In the genomic region with DNA sequence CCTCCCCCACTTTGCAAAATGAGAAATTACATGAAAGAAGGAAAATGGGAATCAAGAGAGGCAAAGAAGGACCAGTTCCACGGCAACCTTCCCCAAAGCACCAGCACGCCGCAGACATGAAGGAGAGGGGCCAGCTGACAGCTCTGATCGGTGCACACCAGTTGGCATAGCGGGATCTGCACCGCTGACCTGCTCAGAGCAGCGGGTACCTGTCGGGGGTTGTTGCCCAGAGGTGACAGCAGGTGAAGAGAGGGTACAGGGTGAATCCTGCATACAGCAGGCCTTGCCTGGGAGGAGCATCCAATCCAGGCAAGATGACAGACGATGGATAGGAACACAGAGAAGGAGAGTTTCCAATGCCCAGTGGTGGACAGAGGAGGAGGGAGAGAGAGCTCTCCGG, we compare ENCODE assay signal across 10 cellular contexts. TPM values are rescaled to one million over a fixed set of nuclear protein-coding genes. Genes with fewer than 3 reads are reported as not detected.
DNase-seq lines count a peak whose midpoint lies in the region; ATAC-seq and TF ChIP-seq lines count a peak whose summit lies in the region.
"Had no signal": no experiment of that assay in that cellular context is flagged by ENCODE, and none has a peak within 500 bp of the region (broad histone marks: within the 10 kb centered on the region; RNA-seq: fewer than 3 reads in every experiment).

No MANE protein-coding gene starts in this region.

- no peak for DNase-seq in T-helper 1 cell
- DNase-seq in ascending aorta (ENCODE audit: low spot score in 2 of 2) = no peak
- no peak for DNase-seq in thoracic aorta (ENCODE audit: low spot score)
- DNase-seq in AG20443 (ENCODE audit: low spot score) = no peak
- no peak for DNase-seq in NCI-H2029 treated with DMSO at 0.1 percent for 48 hours (lab: John Stamatoyannopoulos, UW)
- DNase-seq: activated CD4-positive, alpha-beta T cell treated with anti-CD3 and anti-CD28 coated beads, Interleukin-2, amount 50 U/mL, for 4 hours; NCI-H1092 treated with DMSO at 0.1 percent for 48 hours had no signal

- intact Hi-C loops in ascending aorta (cut with DNase I) = no loop called here

- H3K27me3 ChIP-seq in ascending aorta (no peaks in the 10 kb centered on the region), muscle layer of colon (ENCODE audit: control insufficient read depth in 1 of 2, insufficient read depth in 2 of 2, low read length in 2 of 2) (no peaks in the 10 kb centered on the region), thoracic aorta (replicated peaks; ENCODE audit: insufficient read depth) (no peaks in the 10 kb centered on the region)

- peaks cover 19 to 51% of the 10 kb centered on the region in 2 donors for H3K4me1 ChIP-seq in ascending aorta
- peaks cover 71% of the 10 kb centered on the region for H3K4me1 ChIP-seq in muscle layer of colon (ENCODE audit: insufficient read depth, low read length)
- H3K4me1 ChIP-seq in thoracic aorta (ENCODE audit: control insufficient read depth in 1 of 2, low read depth in 2 of 2) = peaks cover 53 to 93% of the 10 kb centered on the region in 2 donors

- H3K9me3 ChIP-seq in ascending aorta (no peaks in the 10 kb centered on the region), muscle layer of colon (ENCODE audit: low read length) (no peaks in the 10 kb centered on the region), thoracic aorta (no peaks in the 10 kb centered on the region)

- peak overlapping the region; percentile 82 to 97 for H3K27ac ChIP-seq in ascending aorta
- H3K27ac ChIP-seq in muscle layer of colon (ENCODE audit: low read depth, low read length) = peak overlapping the region; percentile 50
- H3K27ac ChIP-seq in thoracic aorta = peak overlapping the region; percentile 63 to 91

- no peaks in the 10 kb centered on the region for H3K9me3 Mint-ChIP-seq in T-helper 1 cell treated with Interleukin-12 subunit alpha and Interleukin-12 subunit beta and Interleukin-4 antibody, amounts not matched to agents 30 μg/mL and 1 μg/mL, for 36 hours

- peak overlapping the region; percentile 73 for H3K27ac Mint-ChIP-seq in T-helper 1 cell treated with Interleukin-12 subunit alpha and Interleukin-12 subunit beta and Interleukin-4 antibody, amounts not matched to agents 30 μg/mL and 1 μg/mL, for 36 hours

- H3K36me3 Mint-ChIP-seq in T-helper 1 cell treated with Interleukin-12 subunit alpha and Interleukin-12 subunit beta and Interleukin-4 antibody, amounts not matched to agents 30 μg/mL and 1 μg/mL, for 36 hours (ENCODE audit: low read depth) = no peaks in the 10 kb centered on the region

- TF ChIP-seq CTCF in ascending aorta (IDR thresholded peaks at IDR 0.05) (no peak), thoracic aorta (IDR thresholded peaks at IDR 0.05) (no peak)

- H3K4me3 ChIP-seq in ascending aorta = no peak overlapping the region
- H3K4me3 ChIP-seq in muscle layer of colon (ENCODE audit: low read depth in 1 of 2, low read length in 2 of 2) = no peak overlapping the region
- no peak overlapping the region for H3K4me3 ChIP-seq in thoracic aorta

- peaks cover 25% of the 10 kb centered on the region for H3K27me3 Mint-ChIP-seq in T-helper 1 cell treated with Interleukin-12 subunit alpha and Interleukin-12 subunit beta and Interleukin-4 antibody, amounts not matched to agents 30 μg/mL and 1 μg/mL, for 36 hours (ENCODE audit: low read depth)

- peaks cover 0 to 5% of the 10 kb centered on the region in 2 donors for H3K36me3 ChIP-seq in ascending aorta
- H3K36me3 ChIP-seq in muscle layer of colon (ENCODE audit: insufficient read depth, low read length) = peaks cover 6% of the 10 kb centered on the region
- H3K36me3 ChIP-seq in thoracic aorta = no peaks in the 10 kb centered on the region

- H3K4me3 Mint-ChIP-seq in T-helper 1 cell treated with Interleukin-12 subunit alpha and Interleukin-12 subunit beta and Interleukin-4 antibody, amounts not matched to agents 30 μg/mL and 1 μg/mL, for 36 hours = peak overlapping the region; percentile 7

- peak overlapping the region; percentile 2 for H3K9ac ChIP-seq in muscle layer of colon (ENCODE audit: low read length)

- ATAC-seq in thoracic aorta (ENCODE audit: insufficient number of reproducible peaks, low FRiP score, low read depth) (no peak), GM19324 (IDR thresholded peaks at IDR 0.05; ENCODE audit: low FRiP score, unreplicated experiment) (no peak)

- peaks cover 18% of the 10 kb centered on the region for H3K4me1 Mint-ChIP-seq in T-helper 1 cell treated with Interleukin-12 subunit alpha and Interleukin-12 subunit beta and Interleukin-4 antibody, amounts not matched to agents 30 μg/mL and 1 μg/mL, for 36 hours (ENCODE audit: low read depth)

RNA-seq across cellular contexts. Expression of a gene that starts 24.1 kb away (rescaled TPM):
- total RNA-seq in ascending aorta (10.7 TPM), thoracic aorta (10 to 100 TPM in 1 of 2 donors, 1 to 10 TPM in 1; 6.8 to 13.0 TPM)

RNA-seq across cellular contexts. Expression of a gene that starts 38.3 kb away (rescaled TPM):
- total RNA-seq in ascending aorta (111 TPM), thoracic aorta (10 to 100 TPM; 40.3 to 95.9 TPM)

RNA-seq across cellular contexts. Expression of a gene that starts 46.3 kb away (rescaled TPM):
- total RNA-seq in ascending aorta = 278 TPM
- 100 to 1,000 TPM; 475 to 619 TPM for total RNA-seq in thoracic aorta
